In genomic region chr19:8578642-8579265, GRCh38 we compare ENCODE assay signal across 9 cellular contexts. TPM values are rescaled to one million over a fixed set of nuclear protein-coding genes. Genes with fewer than 3 reads are reported as not detected.
DNase-seq lines count a peak whose midpoint lies in the region; ATAC-seq and TF ChIP-seq lines count a peak whose summit lies in the region.
"Had no signal": no experiment of that assay in that cellular context is flagged by ENCODE, and none has a peak within 500 bp of the region (broad histone marks: within the 10 kb centered on the region; RNA-seq: fewer than 3 reads in every experiment).

No MANE protein-coding gene starts in this region.

- peaks cover 50% of the 10 kb centered on the region for H3K4me1 Mint-ChIP-seq in CD8-positive, alpha-beta T cell (ENCODE audit: low read depth)

- no peak overlapping the region for H3K27ac ChIP-seq in CD8-positive, alpha-beta T cell (ENCODE audit: low read depth, low read length)
- H3K27ac ChIP-seq in uterus = no peak overlapping the region

- no peaks in the 10 kb centered on the region for H3K36me3 ChIP-seq in CD8-positive, alpha-beta T cell (ENCODE audit: insufficient read depth, low read length)
- no peaks in the 10 kb centered on the region for H3K36me3 ChIP-seq in uterus

- no peaks in the 10 kb centered on the region for H3K9me3 ChIP-seq in CD8-positive, alpha-beta T cell (ENCODE audit: low read length)
- H3K9me3 ChIP-seq in uterus = no peaks in the 10 kb centered on the region

- peak; percentile 96 for TF ChIP-seq CTCF in CD8-positive, alpha-beta T cell (IDR thresholded peaks at IDR 0.05)
- TF ChIP-seq CTCF in uterus (IDR thresholded peaks at IDR 0.05) = peak; percentile 71 to 93 (median 74)

- peak; percentile 45 for ATAC-seq in CD8-positive, alpha-beta T cell
- ATAC-seq in SK-N-SH treated with all-trans-retinoic acid at 6 μM for 48 hours (peak; percentile 75), GM21576 (IDR thresholded peaks at IDR 0.05; ENCODE audit: unreplicated experiment) (no peak)

- peak overlapping the region; percentile 43 for H3K4me3 Mint-ChIP-seq in CD8-positive, alpha-beta T cell

- TF ChIP-seq POLR2A in uterus (IDR thresholded peaks at IDR 0.05) = no peak

- peak; percentile 64 to 91 (median 79) for DNase-seq in CD8-positive, alpha-beta T cell
- peak; percentile 61 for DNase-seq in HT-29 (ENCODE audit: low spot score)
- DNase-seq in activated naive CD4-positive, alpha-beta T cell treated with Interleukin-2 at 50 U/mL for 16 hours = peak; percentile 86
- DNase-seq in glomerular endothelial cell (ENCODE audit: extremely low read depth, low read depth, low spot score) = peak; percentile 31
- DNase-seq in posterior cingulate gyrus = peak; percentile 36 to 95 (median 80)
- peak; percentile 72 to 76 for DNase-seq in uterus

- no peaks in the 10 kb centered on the region for H3K9me3 Mint-ChIP-seq in CD8-positive, alpha-beta T cell

- CTCF ChIA-PET in CD8-positive, alpha-beta T cell (lab: Charles Lee) = interaction anchor here (0.6 to 15.9 kb wide), 46 partner anchors 10 to 382 kb away, joined by 3 to 362 read pairs (median 5); partner anchors contain the start of genes HNRNPM, MARCHF2, PRAM1 and ZNF414

- H3K27me3 Mint-ChIP-seq in CD8-positive, alpha-beta T cell (ENCODE audit: low read depth) = no peaks in the 10 kb centered on the region

- POLR2A ChIA-PET in CD8-positive, alpha-beta T cell (lab: Charles Lee) = interaction anchor here (1.4 to 7.9 kb wide), 9 partner anchors 9 to 92 kb away, joined by 3 to 81 read pairs (median 6); partner anchors contain the start of gene ZNF414

- peaks cover 16% of the 10 kb centered on the region for H3K36me3 Mint-ChIP-seq in CD8-positive, alpha-beta T cell

- no peaks in the 10 kb centered on the region for H3K27me3 ChIP-seq in CD8-positive, alpha-beta T cell (ENCODE audit: insufficient read depth, low read length)
- no peaks in the 10 kb centered on the region for H3K27me3 ChIP-seq in uterus

- peak overlapping the region; percentile 60 for H3K27ac Mint-ChIP-seq in CD8-positive, alpha-beta T cell

- no peak overlapping the region for H3K4me3 ChIP-seq in CD8-positive, alpha-beta T cell (ENCODE audit: low read depth, low read length)
- H3K4me3 ChIP-seq in uterus = no peak overlapping the region

- intact Hi-C loops in CD8-positive, alpha-beta T cell (cut with DNase I, micrococcal nuclease) = loop anchor here (1.0 to 5.0 kb wide), 4 partner anchors 9 to 1181 kb away; no protein-coding TSS in a partner anchor
- intact Hi-C loops in posterior cingulate gyrus (cut with DNase I) = no loop called here
- intact Hi-C loops in uterus (cut with DNase I; ENCODE audit: low total_unique reads) = no loop called here

- H3K4me1 ChIP-seq in CD8-positive, alpha-beta T cell (ENCODE audit: insufficient read depth, low read length) = peaks cover 63% of the 10 kb centered on the region
- H3K4me1 ChIP-seq in uterus = no peaks in the 10 kb centered on the region

TF ChIP-seq in SK-N-SH treated with all-trans-retinoic acid at 6 μM for 48 hours, 23 proteins besides CTCF, POLR2A, EP300 and RAD21:
- TF ChIP-seq TOX (CRISPR knock-in tag; IDR thresholded peaks at IDR 0.05; ENCODE audit: borderline replicate concordance) (no peak), ZNF565 (CRISPR knock-in tag; conservative IDR thresholded peaks at IDR 0.05; ENCODE audit: low read depth) (no peak), TSHZ2 (CRISPR knock-in tag; IDR thresholded peaks at IDR 0.05) (no peak), ZNF70 (CRISPR knock-in tag; IDR thresholded peaks at IDR 0.05) (no peak), ZFP30 (CRISPR knock-in tag; IDR thresholded peaks at IDR 0.05) (no peak), ISL1 (CRISPR knock-in tag; IDR thresholded peaks at IDR 0.05) (no peak), ARNTL (CRISPR knock-in tag; IDR thresholded peaks at IDR 0.05; ENCODE audit: borderline replicate concordance, low read depth) (no peak)

RNA-seq across cellular contexts. Expression of gene MYO1F, which starts 1.5 kb away (rescaled TPM):
- 10 to 100 TPM; 75.7 to 76.8 TPM for total RNA-seq in CD8-positive, alpha-beta T cell
- not detected in 2 replicates for total RNA-seq in HT-29 (2014; rRNA removed; shearing (Covaris generic))
- total RNA-seq in glomerular endothelial cell = 0.15 and 0.23 TPM in 2 replicates
- total RNA-seq in uterus = 10 to 100 TPM in 1 of 4 donors, 1 to 10 TPM in 3; 4.1 to 45.9 (median 7.5) TPM

RNA-seq across cellular contexts. Expression of gene ADAMTS10, which starts 31.8 kb away (rescaled TPM):
- 100 to 1,000 TPM in 1 of 2 experiments, 10 to 100 TPM in 1; 81.9 to 101 TPM for total RNA-seq in CD8-positive, alpha-beta T cell
- not detected in 2 replicates for total RNA-seq in HT-29 (2014; rRNA removed; shearing (Covaris generic))
- 32.6 and 44.3 TPM in 2 replicates for total RNA-seq in glomerular endothelial cell
- total RNA-seq in uterus = 10 to 100 TPM; 13.2 to 70.4 (median 52.7) TPM

RNA-seq across cellular contexts. Expression of gene NFILZ, which starts 51.7 kb away (rescaled TPM):
- not detected for total RNA-seq in CD8-positive, alpha-beta T cell
- total RNA-seq in HT-29 (2014; rRNA removed; shearing (Covaris generic)) = not detected in 2 replicates
- total RNA-seq in glomerular endothelial cell (not detected in 2 replicates), uterus (not detected)
- total RNA-seq: T-helper 1 cell treated with Interleukin-12 subunit alpha and Interleukin-12 subunit beta and Interleukin-4 antibody, amounts not matched to agents 30 ng/mL and 1 ng/mL, for 36 hours had no signal

Comparison
In these comparisons a context has a peak if more than half of its experiments do, and no peak if none do; other contexts are left out.
1. DNase-seq: peak in every context shown above with its lines; median percentile 86 in activated naive CD4-positive, alpha-beta T cell treated with Interleukin-2 at 50 U/mL for 16 hours; 80 in posterior cingulate gyrus; 79 in CD8-positive, alpha-beta T cell; 74 in uterus; 61 in HT-29; 31 in glomerular endothelial cell.
2. RNA of gene ADAMTS10, which starts 31.8 kb away (total RNA-seq): 81.9 to 101 TPM in CD8-positive, alpha-beta T cell, 13.2 to 70.4 TPM in uterus and 32.6 to 44.3 TPM in glomerular endothelial cell; not detected in HT-29; every median in the first group is over 10 times any median in the second.
3. intact Hi-C loops: an anchor here in CD8-positive, alpha-beta T cell (1.0 to 5.0 kb wide); none called in posterior cingulate gyrus and uterus.